Comparison of ENCODE assay signal across 17 cellular contexts in the genomic region with DNA sequence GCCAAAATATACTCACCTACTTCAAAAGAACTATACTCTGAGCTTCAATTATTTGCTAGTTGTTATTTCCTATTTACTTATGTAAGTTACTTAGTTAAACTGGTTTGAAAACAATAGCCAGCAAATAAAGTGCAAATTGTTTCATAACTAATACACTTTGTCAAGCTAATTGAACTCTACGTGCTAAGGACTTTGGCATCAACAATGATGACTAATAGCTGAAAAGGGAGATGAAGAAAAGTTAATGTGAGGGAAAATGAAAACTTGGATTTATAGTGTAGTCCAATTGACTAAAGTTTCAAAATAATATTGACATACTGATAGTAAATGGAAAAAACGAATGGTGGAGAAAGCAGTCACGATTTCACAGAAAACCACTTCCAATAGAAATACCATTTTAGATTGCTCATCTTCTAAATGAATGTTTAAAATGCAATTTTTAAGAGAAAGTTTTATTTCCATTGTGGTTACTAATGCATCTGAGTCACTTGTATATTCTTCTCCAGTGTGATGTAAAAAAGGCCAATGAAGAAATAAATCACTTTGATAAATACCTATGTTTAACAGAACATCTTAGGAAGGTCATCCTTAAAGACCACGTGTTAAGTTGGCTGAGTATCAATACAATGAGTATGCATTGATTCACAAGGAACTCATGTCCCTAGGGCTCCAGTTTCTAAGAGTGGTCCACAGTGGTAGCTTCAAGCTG.
A peak's percentile ranks its signal among the peaks of the same experiment; 100 is the strongest.
DNase-seq lines count a peak whose midpoint lies in the region; ATAC-seq, FAIRE-seq and TF ChIP-seq lines count a peak whose summit lies in the region.
"Had no signal": no experiment of that assay in that cellular context is flagged by ENCODE, and none has a peak within 500 bp of the region (broad histone marks: within the 10 kb centered on the region; RNA-seq: fewer than 3 reads in every experiment).

No MANE protein-coding gene starts in this region.

- DNase-seq in AG09309 (ENCODE audit: low read depth) (peak; percentile 97), HT1080 (ENCODE audit: low read depth) (peak; percentile 52), astrocyte of the spinal cord (ENCODE audit: low read depth, low spot score) (peak; percentile 94), iris pigment epithelial cell (ENCODE audit: low read depth) (peak; percentile 85), D721Med (ENCODE audit: insufficient read length, low spot score) (no peak)
- DNase-seq: activated CD4-positive, alpha-beta T cell treated with anti-CD3 and anti-CD28 coated beads, Interleukin-2, amount 10 ng/mL, durations not matched to agents 24 days and 14 days; activated T-cell treated with anti-CD3 and anti-CD28 coated beads, Interleukin-2, amount 50 U/mL, for 48 hours; adrenal gland; KBM-7; NCI-H524 treated with DMSO at 0.1 percent for 48 hours; Peyer's patch; posterior cingulate gyrus; stimulated activated CD4-positive, alpha-beta T cell treated with anti-CD3 and anti-CD28 coated beads, Interleukin-15, amount 100 ng/mL, for 24 hours; testis had no signal

- TF ChIP-seq CTCF in AG09309 (IDR thresholded peaks at IDR 0.05; ENCODE audit: control insufficient read depth, insufficient read depth, low read depth, low read length, missing control alignments) (no peak), astrocyte of the spinal cord (IDR thresholded peaks at IDR 0.05; ENCODE audit: low read depth, low read length) (no peak), D721Med (IDR thresholded peaks at IDR 0.05; ENCODE audit: insufficient read depth, missing control alignments) (no peak)

- ATAC-seq in HG02610 (IDR thresholded peaks at IDR 0.05; ENCODE audit: unreplicated experiment) (no peak), HG02981 (IDR thresholded peaks at IDR 0.05; ENCODE audit: unreplicated experiment) (no peak), HG03139 (IDR thresholded peaks at IDR 0.05; ENCODE audit: unreplicated experiment) (no peak)

- in situ Hi-C loops in astrocyte of the spinal cord (cut with HindIII; ENCODE audit: low sequenced_read_pairs), result no loop called here

- H3K4me3 ChIP-seq in AG09309 (ENCODE audit: control insufficient read depth, low read depth, low read length) (no peak overlapping the region), astrocyte of the spinal cord (ENCODE audit: low read depth, low read length) (no peak overlapping the region)
- H3K4me3 ChIP-seq: adrenal gland, Peyer's patch, testis had no signal

- no peak for FAIRE-seq in D721Med (lab: Jason Lieb, UNC)
